ENCODE assay signal across 1 cellular context in the genomic region with DNA sequence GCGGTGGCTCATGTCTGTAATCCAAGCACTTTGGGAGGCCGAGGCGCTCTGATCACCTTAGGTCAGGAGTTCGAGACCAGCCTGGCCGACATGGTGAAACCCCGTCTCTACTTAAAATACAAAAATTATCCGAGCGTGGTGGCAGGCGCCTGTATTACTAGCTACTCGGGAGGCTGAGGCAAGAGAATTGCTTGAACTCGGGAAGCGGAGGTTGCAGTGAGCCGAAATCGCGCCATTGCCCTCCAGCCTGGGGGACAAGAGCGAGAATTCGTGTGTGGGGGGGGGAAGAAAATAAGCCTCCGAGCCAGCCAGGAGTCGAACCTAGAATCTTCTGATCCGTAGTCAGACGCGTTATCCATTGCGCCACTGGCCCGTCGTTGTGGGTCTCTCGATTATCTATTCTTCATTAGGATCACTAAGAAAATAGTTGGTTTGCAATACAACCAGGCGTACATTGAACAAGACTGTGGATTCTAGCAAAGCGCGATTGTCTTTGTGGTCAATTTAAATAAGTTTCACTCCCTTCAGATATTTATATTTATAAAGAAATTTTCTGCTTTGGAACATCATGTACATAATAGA.
TF ChIP-seq lines count a peak whose summit lies in the region.

No MANE protein-coding gene starts in this region.

TF ChIP-seq in K562, 482 proteins besides CTCF, POLR2A, EP300 and RAD21 (continued from another document and continues in another):
- TF ChIP-seq, protein P1, sequence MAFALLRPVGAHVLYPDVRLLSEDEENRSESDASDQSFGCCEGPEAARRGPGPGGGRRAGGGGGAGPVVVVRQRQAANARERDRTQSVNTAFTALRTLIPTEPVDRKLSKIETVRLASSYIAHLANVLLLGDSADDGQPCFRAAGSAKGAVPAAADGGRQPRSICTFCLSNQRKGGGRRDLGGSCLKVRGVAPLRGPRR (CRISPR knock-in tag; IDR thresholded peaks at IDR 0.05), result 0 out of 2 replicates have a peak, but pooled peaks have one; percentile 22
- TF ChIP-seq IFI16 (CRISPR knock-in tag; IDR thresholded peaks at IDR 0.05) (no peak), HNRNPLL (IDR thresholded peaks at IDR 0.05; ENCODE audit: low read depth, low read length, poor library complexity, severe bottlenecking) (no peak), SP1 (CRISPR knock-in tag; IDR thresholded peaks at IDR 0.05) (peak; percentile 56; the same call in 1 of the 2 replicates), HCFC1 (IDR thresholded peaks at IDR 0.05; ENCODE audit: low read depth, low read length) (peak; percentile 33; the same call in 1 of the 2 replicates), POLR2AphosphoS2 (IDR thresholded peaks at IDR 0.05; ENCODE audit: low read length) (no peak), HIVEP1 (CRISPR knock-in tag; IDR thresholded peaks at IDR 0.05) (0 out of 2 replicates have a peak, but pooled peaks have one; percentile 66), EHMT2 (IDR thresholded peaks at IDR 0.05) (peak; percentile 14; the same call in 1 of the 2 replicates), ZNF584 (CRISPR knock-in tag; IDR thresholded peaks at IDR 0.05; ENCODE audit: low read depth) (0 out of 2 replicates have a peak, but pooled peaks have one; percentile 26), GTF2F1 (IDR thresholded peaks at IDR 0.05; ENCODE audit: low read depth, low read length) (no peak), PML (IDR thresholded peaks at IDR 0.05; ENCODE audit: low read length) (no peak), PHF21A (IDR thresholded peaks at IDR 0.05; ENCODE audit: borderline replicate concordance, low read depth) (peak; percentile 55), KDM1A (IDR thresholded peaks at IDR 0.05) (peak in 1 of 2 experiments; percentile 33; a peak in 1 of 4 replicates), ZNF146 (CRISPR knock-in tag; IDR thresholded peaks at IDR 0.05; ENCODE audit: unreplicated experiment) (no peak), ZNF212 (CRISPR knock-in tag; IDR thresholded peaks at IDR 0.05) (0 out of 2 replicates have a peak, but pooled peaks have one; percentile 45), FOXK2 (conservative IDR thresholded peaks at IDR 0.05 in 1 of 2, IDR thresholded peaks at IDR 0.05 in 1 of 2; ENCODE audit: low read depth in 2 of 2) (peak in 1 of 2 experiments; percentile 63; a peak in 2 of 4 replicates), DNMT1 (IDR thresholded peaks at IDR 0.05) (0 out of 2 replicates have a peak, but pooled peaks have one; percentile 65), CSDE1 (IDR thresholded peaks at IDR 0.05) (peak in 1 of 2 experiments; percentile 86; a peak in 2 of 4 replicates), JUND (IDR thresholded peaks at IDR 0.05; ENCODE audit: borderline replicate concordance, low read depth, low read length) (peak; percentile 52; the same call in 1 of the 2 replicates), JUND (tag; IDR thresholded peaks at IDR 0.05; ENCODE audit: borderline replicate concordance, low read depth, low read length) (0 out of 3 replicates have a peak, but pooled peaks have one; percentile 29), CREBBP (IDR thresholded peaks at IDR 0.05; ENCODE audit: low read depth, low read length) (no peak), CHD2 (IDR thresholded peaks at IDR 0.05; ENCODE audit: low read depth, low read length) (peak; percentile 46; the same call in 1 of the 2 replicates), ZNF695 (CRISPR knock-in tag; IDR thresholded peaks at IDR 0.05) (no peak), NUFIP1 (IDR thresholded peaks at IDR 0.05; ENCODE audit: partially characterized antibody) (peak; percentile 30), FOXJ2 (tag; IDR thresholded peaks at IDR 0.05) (0 out of 2 replicates have a peak, but pooled peaks have one; percentile 28), CEBPG (CRISPR knock-in tag; IDR thresholded peaks at IDR 0.05) (peak; percentile 43; the same call in 1 of the 2 replicates), CEBPG (tag; conservative IDR thresholded peaks at IDR 0.05 in 1 of 2, IDR thresholded peaks at IDR 0.05 in 1 of 2) (peak; percentile 17 to 63; a peak in 3 of 4 replicates), BRF1 (IDR thresholded peaks at IDR 0.05; ENCODE audit: borderline replicate concordance, extremely low read depth, insufficient read length) (peak; percentile 16), POLR3G (IDR thresholded peaks at IDR 0.05; ENCODE audit: extremely low read depth, insufficient read length, insufficient replicate concordance) (peak; percentile 48), KDM2B (CRISPR knock-in tag; IDR thresholded peaks at IDR 0.05) (no peak; the same call in 1 of the 2 replicates), GTF2A2 (tag; IDR thresholded peaks at IDR 0.05) (0 out of 2 replicates have a peak, but pooled peaks have one; percentile 12)
- TF ChIP-seq, protein P2, sequence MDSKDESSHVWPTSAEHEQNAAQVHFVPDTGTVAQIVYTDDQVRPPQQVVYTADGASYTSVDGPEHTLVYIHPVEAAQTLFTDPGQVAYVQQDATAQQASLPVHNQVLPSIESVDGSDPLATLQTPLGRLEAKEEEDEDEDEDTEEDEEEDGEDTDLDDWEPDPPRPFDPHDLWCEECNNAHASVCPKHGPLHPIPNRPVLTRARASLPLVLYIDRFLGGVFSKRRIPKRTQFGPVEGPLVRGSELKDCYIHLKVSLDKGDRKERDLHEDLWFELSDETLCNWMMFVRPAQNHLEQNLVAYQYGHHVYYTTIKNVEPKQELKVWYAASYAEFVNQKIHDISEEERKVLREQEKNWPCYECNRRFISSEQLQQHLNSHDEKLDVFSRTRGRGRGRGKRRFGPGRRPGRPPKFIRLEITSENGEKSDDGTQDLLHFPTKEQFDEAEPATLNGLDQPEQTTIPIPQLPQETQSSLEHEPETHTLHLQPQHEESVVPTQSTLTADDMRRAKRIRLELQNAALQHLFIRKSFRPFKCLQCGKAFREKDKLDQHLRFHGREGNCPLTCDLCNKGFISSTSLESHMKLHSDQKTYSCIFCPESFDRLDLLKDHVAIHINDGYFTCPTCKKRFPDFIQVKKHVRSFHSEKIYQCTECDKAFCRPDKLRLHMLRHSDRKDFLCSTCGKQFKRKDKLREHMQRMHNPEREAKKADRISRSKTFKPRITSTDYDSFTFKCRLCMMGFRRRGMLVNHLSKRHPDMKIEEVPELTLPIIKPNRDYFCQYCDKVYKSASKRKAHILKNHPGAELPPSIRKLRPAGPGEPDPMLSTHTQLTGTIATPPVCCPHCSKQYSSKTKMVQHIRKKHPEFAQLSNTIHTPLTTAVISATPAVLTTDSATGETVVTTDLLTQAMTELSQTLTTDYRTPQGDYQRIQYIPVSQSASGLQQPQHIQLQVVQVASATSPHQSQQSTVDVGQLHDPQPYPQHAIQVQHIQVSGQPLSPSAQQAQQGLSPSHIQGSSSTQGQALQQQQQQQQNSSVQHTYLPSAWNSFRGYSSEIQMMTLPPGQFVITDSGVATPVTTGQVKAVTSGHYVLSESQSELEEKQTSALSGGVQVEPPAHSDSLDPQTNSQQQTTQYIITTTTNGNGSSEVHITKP (IDR thresholded peaks at IDR 0.05; ENCODE audit: partially characterized antibody), result peak; percentile 16
- TF ChIP-seq, protein P3, sequence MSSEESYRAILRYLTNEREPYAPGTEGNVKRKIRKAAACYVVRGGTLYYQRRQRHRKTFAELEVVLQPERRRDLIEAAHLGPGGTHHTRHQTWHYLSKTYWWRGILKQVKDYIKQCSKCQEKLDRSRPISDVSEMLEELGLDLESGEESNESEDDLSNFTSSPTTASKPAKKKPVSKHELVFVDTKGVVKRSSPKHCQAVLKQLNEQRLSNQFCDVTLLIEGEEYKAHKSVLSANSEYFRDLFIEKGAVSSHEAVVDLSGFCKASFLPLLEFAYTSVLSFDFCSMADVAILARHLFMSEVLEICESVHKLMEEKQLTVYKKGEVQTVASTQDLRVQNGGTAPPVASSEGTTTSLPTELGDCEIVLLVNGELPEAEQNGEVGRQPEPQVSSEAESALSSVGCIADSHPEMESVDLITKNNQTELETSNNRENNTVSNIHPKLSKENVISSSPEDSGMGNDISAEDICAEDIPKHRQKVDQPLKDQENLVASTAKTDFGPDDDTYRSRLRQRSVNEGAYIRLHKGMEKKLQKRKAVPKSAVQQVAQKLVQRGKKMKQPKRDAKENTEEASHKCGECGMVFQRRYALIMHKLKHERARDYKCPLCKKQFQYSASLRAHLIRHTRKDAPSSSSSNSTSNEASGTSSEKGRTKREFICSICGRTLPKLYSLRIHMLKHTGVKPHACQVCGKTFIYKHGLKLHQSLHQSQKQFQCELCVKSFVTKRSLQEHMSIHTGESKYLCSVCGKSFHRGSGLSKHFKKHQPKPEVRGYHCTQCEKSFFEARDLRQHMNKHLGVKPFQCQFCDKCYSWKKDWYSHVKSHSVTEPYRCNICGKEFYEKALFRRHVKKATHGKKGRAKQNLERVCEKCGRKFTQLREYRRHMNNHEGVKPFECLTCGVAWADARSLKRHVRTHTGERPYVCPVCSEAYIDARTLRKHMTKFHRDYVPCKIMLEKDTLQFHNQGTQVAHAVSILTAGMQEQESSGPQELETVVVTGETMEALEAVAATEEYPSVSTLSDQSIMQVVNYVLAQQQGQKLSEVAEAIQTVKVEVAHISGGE (CRISPR knock-in tag; IDR thresholded peaks at IDR 0.05), result peak in 1 of 3 experiments; percentile 20; a peak in 1 of 6 replicates
- TF ChIP-seq, protein P4, sequence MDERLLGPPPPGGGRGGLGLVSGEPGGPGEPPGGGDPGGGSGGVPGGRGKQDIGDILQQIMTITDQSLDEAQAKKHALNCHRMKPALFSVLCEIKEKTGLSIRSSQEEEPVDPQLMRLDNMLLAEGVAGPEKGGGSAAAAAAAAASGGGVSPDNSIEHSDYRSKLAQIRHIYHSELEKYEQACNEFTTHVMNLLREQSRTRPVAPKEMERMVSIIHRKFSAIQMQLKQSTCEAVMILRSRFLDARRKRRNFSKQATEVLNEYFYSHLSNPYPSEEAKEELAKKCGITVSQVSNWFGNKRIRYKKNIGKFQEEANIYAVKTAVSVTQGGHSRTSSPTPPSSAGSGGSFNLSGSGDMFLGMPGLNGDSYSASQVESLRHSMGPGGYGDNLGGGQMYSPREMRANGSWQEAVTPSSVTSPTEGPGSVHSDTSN (CRISPR knock-in tag; IDR thresholded peaks at IDR 0.05; ENCODE audit: low read depth), result no peak
- TF ChIP-seq, protein P4 (tag; conservative IDR thresholded peaks at IDR 0.05; ENCODE audit: low read depth), result no peak
- TF ChIP-seq, protein P5, sequence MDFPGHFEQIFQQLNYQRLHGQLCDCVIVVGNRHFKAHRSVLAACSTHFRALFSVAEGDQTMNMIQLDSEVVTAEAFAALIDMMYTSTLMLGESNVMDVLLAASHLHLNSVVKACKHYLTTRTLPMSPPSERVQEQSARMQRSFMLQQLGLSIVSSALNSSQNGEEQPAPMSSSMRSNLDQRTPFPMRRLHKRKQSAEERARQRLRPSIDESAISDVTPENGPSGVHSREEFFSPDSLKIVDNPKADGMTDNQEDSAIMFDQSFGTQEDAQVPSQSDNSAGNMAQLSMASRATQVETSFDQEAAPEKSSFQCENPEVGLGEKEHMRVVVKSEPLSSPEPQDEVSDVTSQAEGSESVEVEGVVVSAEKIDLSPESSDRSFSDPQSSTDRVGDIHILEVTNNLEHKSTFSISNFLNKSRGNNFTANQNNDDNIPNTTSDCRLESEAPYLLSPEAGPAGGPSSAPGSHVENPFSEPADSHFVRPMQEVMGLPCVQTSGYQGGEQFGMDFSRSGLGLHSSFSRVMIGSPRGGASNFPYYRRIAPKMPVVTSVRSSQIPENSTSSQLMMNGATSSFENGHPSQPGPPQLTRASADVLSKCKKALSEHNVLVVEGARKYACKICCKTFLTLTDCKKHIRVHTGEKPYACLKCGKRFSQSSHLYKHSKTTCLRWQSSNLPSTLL (IDR thresholded peaks at IDR 0.05), result peak; percentile 72
- TF ChIP-seq, protein P6, sequence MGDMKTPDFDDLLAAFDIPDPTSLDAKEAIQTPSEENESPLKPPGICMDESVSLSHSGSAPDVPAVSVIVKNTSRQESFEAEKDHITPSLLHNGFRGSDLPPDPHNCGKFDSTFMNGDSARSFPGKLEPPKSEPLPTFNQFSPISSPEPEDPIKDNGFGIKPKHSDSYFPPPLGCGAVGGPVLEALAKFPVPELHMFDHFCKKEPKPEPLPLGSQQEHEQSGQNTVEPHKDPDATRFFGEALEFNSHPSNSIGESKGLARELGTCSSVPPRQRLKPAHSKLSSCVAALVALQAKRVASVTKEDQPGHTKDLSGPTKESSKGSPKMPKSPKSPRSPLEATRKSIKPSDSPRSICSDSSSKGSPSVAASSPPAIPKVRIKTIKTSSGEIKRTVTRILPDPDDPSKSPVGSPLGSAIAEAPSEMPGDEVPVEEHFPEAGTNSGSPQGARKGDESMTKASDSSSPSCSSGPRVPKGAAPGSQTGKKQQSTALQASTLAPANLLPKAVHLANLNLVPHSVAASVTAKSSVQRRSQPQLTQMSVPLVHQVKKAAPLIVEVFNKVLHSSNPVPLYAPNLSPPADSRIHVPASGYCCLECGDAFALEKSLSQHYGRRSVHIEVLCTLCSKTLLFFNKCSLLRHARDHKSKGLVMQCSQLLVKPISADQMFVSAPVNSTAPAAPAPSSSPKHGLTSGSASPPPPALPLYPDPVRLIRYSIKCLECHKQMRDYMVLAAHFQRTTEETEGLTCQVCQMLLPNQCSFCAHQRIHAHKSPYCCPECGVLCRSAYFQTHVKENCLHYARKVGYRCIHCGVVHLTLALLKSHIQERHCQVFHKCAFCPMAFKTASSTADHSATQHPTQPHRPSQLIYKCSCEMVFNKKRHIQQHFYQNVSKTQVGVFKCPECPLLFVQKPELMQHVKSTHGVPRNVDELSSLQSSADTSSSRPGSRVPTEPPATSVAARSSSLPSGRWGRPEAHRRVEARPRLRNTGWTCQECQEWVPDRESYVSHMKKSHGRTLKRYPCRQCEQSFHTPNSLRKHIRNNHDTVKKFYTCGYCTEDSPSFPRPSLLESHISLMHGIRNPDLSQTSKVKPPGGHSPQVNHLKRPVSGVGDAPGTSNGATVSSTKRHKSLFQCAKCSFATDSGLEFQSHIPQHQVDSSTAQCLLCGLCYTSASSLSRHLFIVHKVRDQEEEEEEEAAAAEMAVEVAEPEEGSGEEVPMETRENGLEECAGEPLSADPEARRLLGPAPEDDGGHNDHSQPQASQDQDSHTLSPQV (IDR thresholded peaks at IDR 0.05), result peak; percentile 86
- TF ChIP-seq, protein P7, sequence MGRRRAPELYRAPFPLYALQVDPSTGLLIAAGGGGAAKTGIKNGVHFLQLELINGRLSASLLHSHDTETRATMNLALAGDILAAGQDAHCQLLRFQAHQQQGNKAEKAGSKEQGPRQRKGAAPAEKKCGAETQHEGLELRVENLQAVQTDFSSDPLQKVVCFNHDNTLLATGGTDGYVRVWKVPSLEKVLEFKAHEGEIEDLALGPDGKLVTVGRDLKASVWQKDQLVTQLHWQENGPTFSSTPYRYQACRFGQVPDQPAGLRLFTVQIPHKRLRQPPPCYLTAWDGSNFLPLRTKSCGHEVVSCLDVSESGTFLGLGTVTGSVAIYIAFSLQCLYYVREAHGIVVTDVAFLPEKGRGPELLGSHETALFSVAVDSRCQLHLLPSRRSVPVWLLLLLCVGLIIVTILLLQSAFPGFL (CRISPR knock-in tag; IDR thresholded peaks at IDR 0.05), result no peak
